ENCODE assay signal across 11 cellular contexts in genomic region chr6:131792091-131792496, GRCh38. TPM values are rescaled to one million over a fixed set of nuclear protein-coding genes. Genes with fewer than 3 reads are reported as not detected.
A peak's percentile ranks its signal among the peaks of the same experiment; 100 is the strongest.
DNase-seq lines count a peak whose midpoint lies in the region; TF ChIP-seq lines count a peak whose summit lies in the region.
"Had no signal": no experiment of that assay in that cellular context is flagged by ENCODE, and none has a peak within 500 bp of the region (broad histone marks: within the 10 kb centered on the region; RNA-seq: fewer than 3 reads in every experiment).

No MANE protein-coding gene starts in this region.

- no peaks in the 10 kb centered on the region for H3K27me3 ChIP-seq in suprapubic skin

- DNase-seq in ELR (ENCODE audit: low read depth) (peak; percentile 79), HuH-7 (ENCODE audit: low spot score) (peak; percentile 37), astrocyte of the spinal cord (ENCODE audit: low read depth, low spot score) (peak; percentile 89), myocyte (ENCODE audit: low read depth) (peak; percentile 35), suprapubic skin (ENCODE audit: low spot score in 2 of 2) (no peak), ureter (ENCODE audit: low spot score) (no peak), amniotic stem cell (lab: John Stamatoyannopoulos, UW) (no peak)
- DNase-seq: Calu3, NCI-H446 treated with DMSO at 0.1 percent for 48 hours, SHP77 treated with DMSO at 0.1 percent for 48 hours had no signal

- H3K4me1 ChIP-seq in suprapubic skin = no peaks in the 10 kb centered on the region

- H3K4me3 ChIP-seq in astrocyte of the spinal cord (ENCODE audit: low read depth, low read length) (no peak overlapping the region), suprapubic skin (no peak overlapping the region)
- H3K4me3 ChIP-seq: thoracic aorta had no signal

- peak; percentile 35 for TF ChIP-seq CTCF in astrocyte of the spinal cord (IDR thresholded peaks at IDR 0.05; ENCODE audit: low read depth, low read length)
- TF ChIP-seq CTCF in suprapubic skin (IDR thresholded peaks at IDR 0.05) = no peak

- no peak for TF ChIP-seq POLR2A in suprapubic skin (IDR thresholded peaks at IDR 0.05)

- no peak for TF ChIP-seq EP300 in suprapubic skin (IDR thresholded peaks at IDR 0.05)

- 92% methylated on average over 6 of the region's 6 CpGs for WGBS in suprapubic skin

- no peak overlapping the region for H3K27ac ChIP-seq in suprapubic skin
- H3K27ac ChIP-seq: thoracic aorta had no signal

- H3K9me3 ChIP-seq in suprapubic skin = no peaks in the 10 kb centered on the region
- H3K9me3 ChIP-seq: thoracic aorta had no signal

- in situ Hi-C loops in astrocyte of the spinal cord (cut with HindIII; ENCODE audit: low sequenced_read_pairs) = no loop called here

- no peaks in the 10 kb centered on the region for H3K36me3 ChIP-seq in suprapubic skin
- H3K36me3 ChIP-seq: thoracic aorta had no signal

RNA-seq across cellular contexts. Expression of gene ENPP1, which starts 15.7 kb away (rescaled TPM):
- total RNA-seq in myocyte = 8.3 and 10.1 TPM in 2 replicates
- 11.0 TPM for polyA plus RNA-seq in myocyte (2012)
- total RNA-seq in suprapubic skin = 1 to 10 TPM; 2.9 to 9.1 (median 4.0) TPM
- 9.3 TPM for total RNA-seq in ureter

Comparison
In these comparisons a context has a peak if more than half of its experiments do, and no peak if none do; other contexts are left out.
1. DNase-seq: peak in ELR (single experiment), HuH-7 (single experiment), astrocyte of the spinal cord (single experiment) and myocyte (single experiment); none in suprapubic skin (0 of 2), ureter (single experiment) and amniotic stem cell (single experiment).